8 cellular contexts compared by ENCODE assay signal in genomic region chr12:66168410-66168809, GRCh38. TPM values are rescaled to one million over a fixed set of nuclear protein-coding genes. Genes with fewer than 3 reads are reported as not detected.
A peak's percentile ranks its signal among the peaks of the same experiment; 100 is the strongest.
DNase-seq lines count a peak whose midpoint lies in the region; ATAC-seq and TF ChIP-seq lines count a peak whose summit lies in the region.

No MANE protein-coding gene starts in this region.

- H3K9ac ChIP-seq in GM23248 = peak overlapping the region; percentile 90
- H3K9ac ChIP-seq in skeletal muscle satellite cell (ENCODE audit: low read depth, low read length) = peak overlapping the region; percentile 96

- 61 to 64% methylated on average over 8 of the region's 8 CpGs for WGBS in GM23248 (ENCODE audit: low coverage in 1 of 2, low lambda C conversion rate in 2 of 2, missing lambda C conversion rate in 2 of 2), 2 experiments
- WGBS in esophagus muscularis mucosa = 75% methylated on average over 8 of the region's 8 CpGs

- peaks cover 33% of the 10 kb centered on the region for H3F3A ChIP-seq in GM23248 (ENCODE audit: insufficient read depth)

- peak; percentile 13 for DNase-seq in GM23248
- DNase-seq in RPMI7951 (ENCODE audit: low read depth) = peak; percentile 33
- DNase-seq in esophagus muscularis mucosa (ENCODE audit: extremely low spot score) = no peak
- DNase-seq in SHP77 treated with DMSO at 0.1 percent for 48 hours (lab: John Stamatoyannopoulos, UW) = no peak
- no peak for DNase-seq in NCI-H1092 (lab: John Stamatoyannopoulos, UW)

- TF ChIP-seq POLR2A in esophagus muscularis mucosa (IDR thresholded peaks at IDR 0.05; ENCODE audit: low read depth) = no peak

- H3K9me3 ChIP-seq in GM23248 (ENCODE audit: low read depth) (no peaks in the 10 kb centered on the region), esophagus muscularis mucosa (no peaks in the 10 kb centered on the region), skeletal muscle satellite cell (replicated peaks; ENCODE audit: low read length) (no peaks in the 10 kb centered on the region)

- H3K4me2 ChIP-seq in GM23248 (ENCODE audit: unreplicated experiment) (peak overlapping the region; percentile 81), skeletal muscle satellite cell (ENCODE audit: low read length) (peak overlapping the region; percentile 90)

- H2AFZ ChIP-seq in GM23248 = peak overlapping the region; percentile 96

- H3K4me1 ChIP-seq in GM23248 (ENCODE audit: insufficient read depth) (peaks cover 24% of the 10 kb centered on the region), esophagus muscularis mucosa (peaks cover 12 to 29% (median 21%) of the 10 kb centered on the region in 4 donors), skeletal muscle satellite cell (ENCODE audit: control insufficient read depth, insufficient read depth, low read length) (peaks cover 9% of the 10 kb centered on the region)

- peaks cover 52% of the 10 kb centered on the region for H3K79me2 ChIP-seq in GM23248 (ENCODE audit: insufficient read depth)

- TF ChIP-seq EP300 in esophagus muscularis mucosa (IDR thresholded peaks at IDR 0.05) = no peak

- H3K4me3 ChIP-seq in GM23248 = peak overlapping the region; percentile 83
- peak overlapping the region; percentile 78 to 97 (median 88) for H3K4me3 ChIP-seq in esophagus muscularis mucosa
- H3K4me3 ChIP-seq in skeletal muscle satellite cell (ENCODE audit: low read length) = peak overlapping the region; percentile 98

- intact Hi-C loops in esophagus muscularis mucosa (cut with DNase I) = loop anchor here (5.0 kb wide), 1 partner anchor 36 kb away; the partner anchor contains the start of gene LLPH

- H3K27me3 ChIP-seq in GM23248 (replicated peaks; ENCODE audit: insufficient read depth) = no peaks in the 10 kb centered on the region
- H3K27me3 ChIP-seq in esophagus muscularis mucosa = no peaks in the 10 kb centered on the region
- H3K27me3 ChIP-seq in skeletal muscle satellite cell (ENCODE audit: control insufficient read depth, insufficient read depth, low read length) = no peaks in the 10 kb centered on the region

- TF ChIP-seq CTCF in esophagus muscularis mucosa (IDR thresholded peaks at IDR 0.05) = no peak

- H4K20me1 ChIP-seq in GM23248 (ENCODE audit: insufficient read depth) = no peaks in the 10 kb centered on the region

- H3K27ac ChIP-seq in GM23248 (peak overlapping the region; percentile 93), esophagus muscularis mucosa (replicated peaks in 1 of 4) (peak overlapping the region; percentile 98 to 100 (median 98))

- peaks cover 10% of the 10 kb centered on the region for H3K36me3 ChIP-seq in GM23248 (ENCODE audit: low read depth)
- H3K36me3 ChIP-seq in esophagus muscularis mucosa = peaks cover 0 to 8% (median 0%) of the 10 kb centered on the region in 4 donors
- H3K36me3 ChIP-seq in skeletal muscle satellite cell (ENCODE audit: insufficient read depth, low read length) = peaks cover 11% of the 10 kb centered on the region

- no peaks in the 10 kb centered on the region for H3K9me2 ChIP-seq in GM23248 (ENCODE audit: insufficient read depth)

- in situ Hi-C loops in GM23248 (cut with MboI) = no loop called here

- ATAC-seq in HG03571 (IDR thresholded peaks at IDR 0.05; ENCODE audit: unreplicated experiment) = no peak
- no peak for ATAC-seq in GM19035 (IDR thresholded peaks at IDR 0.05; ENCODE audit: unreplicated experiment)

RNA-seq across cellular contexts. Expression of gene TMBIM4, which starts 1.4 kb away (rescaled TPM):
- total RNA-seq in GM23248 (2014; rRNA removed; shearing (Covaris generic)) = 162 and 184 TPM in 2 replicates
- 276 and 300 TPM in 2 replicates for polyA plus RNA-seq in GM23248 (2016; fragmentation: Nextera tagmentation; extraction: Ambion mirVana)
- 127 and 135 TPM in 2 replicates for total RNA-seq in RPMI7951 (2014; rRNA removed; shearing (Covaris generic))
- total RNA-seq in esophagus muscularis mucosa = 100 to 1,000 TPM in 3 of 4 donors, 10 to 100 TPM in 1; 92.2 to 156 (median 115) TPM
- 87.5 and 111 TPM in 2 replicates for total RNA-seq in skeletal muscle satellite cell (2012; rRNA removed)

RNA-seq across cellular contexts. Expression of gene IRAK3, which starts 20.6 kb away (rescaled TPM):
- total RNA-seq in GM23248 (2014; rRNA removed; shearing (Covaris generic)) = 3.7 and 6.6 TPM in 2 replicates
- polyA plus RNA-seq in GM23248 (2016; fragmentation: Nextera tagmentation; extraction: Ambion mirVana) = 3.1 and 3.3 TPM in 2 replicates
- 3.5 and 4.8 TPM in 2 replicates for total RNA-seq in RPMI7951 (2014; rRNA removed; shearing (Covaris generic))
- total RNA-seq in esophagus muscularis mucosa = 10 to 100 TPM; 12.2 to 21.5 (median 13.6) TPM
- total RNA-seq in skeletal muscle satellite cell (2012; rRNA removed) = 16.2 TPM in 2 replicates

RNA-seq across cellular contexts. Expression of gene LLPH, which starts 37.9 kb away (rescaled TPM):
- 7.1 and 11.6 TPM in 2 replicates for total RNA-seq in GM23248 (2014; rRNA removed; shearing (Covaris generic))
- 49.2 and 50.0 TPM in 2 replicates for polyA plus RNA-seq in GM23248 (2016; fragmentation: Nextera tagmentation; extraction: Ambion mirVana)
- 5.9 and 9.7 TPM in 2 replicates for total RNA-seq in RPMI7951 (2014; rRNA removed; shearing (Covaris generic))
- 10 to 100 TPM in 1 of 4 donors, 1 to 10 TPM in 3; 5.8 to 12.6 (median 7.8) TPM for total RNA-seq in esophagus muscularis mucosa
- 3.1 and 4.3 TPM in 2 replicates for total RNA-seq in skeletal muscle satellite cell (2012; rRNA removed)

Comparison
In these comparisons a context has a peak if more than half of its experiments do, and no peak if none do; other contexts are left out.
1. DNase-seq: peak in GM23248 (single experiment) and RPMI7951 (single experiment); none in esophagus muscularis mucosa (single experiment), SHP77 treated with DMSO at 0.1 percent for 48 hours (single experiment) and NCI-H1092 (single experiment).
2. Peak in every context shown above with its lines, with median percentiles within 50 percentile points of each other: H3K4me3 ChIP-seq.